ENCODE assay signal across 8 cellular contexts in genomic region chr5:33440482-33441240, GRCh38. TPM values are rescaled to one million over a fixed set of nuclear protein-coding genes. Genes with fewer than 3 reads are reported as not detected.
DNase-seq lines count a peak whose midpoint lies in the region; ATAC-seq, FAIRE-seq and TF ChIP-seq lines count a peak whose summit lies in the region.

TSS of gene TARS1 (plus strand) at chr5:33440965. CDS start at chr5:33441087, 122 bp downstream.

- H3K36me3 ChIP-seq in Caco-2 (ENCODE audit: control insufficient read depth, insufficient read depth, low read length) (no peaks in the 10 kb centered on the region), endocrine pancreas (ENCODE audit: control insufficient read depth, insufficient read depth, low read length) (no peaks in the 10 kb centered on the region)

- H3K27me3 Mint-ChIP-seq in Caco-2 (ENCODE audit: insufficient read depth, unreplicated experiment) (no peaks in the 10 kb centered on the region), memory B cell (no peaks in the 10 kb centered on the region)

- DNase-seq in Caco-2: peak; percentile 98 to 99
- DNase-seq in HTR-8/SVneo (ENCODE audit: insufficient read length, low spot score): peak; percentile 100
- DNase-seq in NOMO-1 treated with DMSO at 0.1 percent for 48 hours (lab: John Stamatoyannopoulos, UW; ENCODE audit: unreplicated experiment): peak; percentile 100
- DNase-seq in activated CD8-positive, alpha-beta memory T cell treated with anti-CD3 and anti-CD28 coated beads for 4 hours (ENCODE audit: low read depth in 2 of 2): peak; percentile 92
- DNase-seq in memory B cell (ENCODE audit: low spot score in 2 of 2): peak; percentile 80 to 86
- DNase-seq in stimulated activated CD8-positive, alpha-beta memory T cell treated with anti-CD3 and anti-CD28 coated beads, Interleukin-12 subunit alpha, Interleukin-12 subunit beta, amount 100 ng/mL, for 24 hours (ENCODE audit: extremely low read depth): peak; percentile 90

- peak; percentile 93 for FAIRE-seq in HTR-8/SVneo (lab: Jason Lieb, UNC)

- H3K9me3 Mint-ChIP-seq in Caco-2 (ENCODE audit: unreplicated experiment) (no peaks in the 10 kb centered on the region), memory B cell (no peaks in the 10 kb centered on the region)

- H3K9ac ChIP-seq in endocrine pancreas (ENCODE audit: control insufficient read depth, insufficient read depth, low read length): peak within 1 kb of the TSS; percentile 92

- H3K27me3 ChIP-seq in Caco-2 (replicated peaks; ENCODE audit: control insufficient read depth, insufficient read depth, low read length) (no peaks in the 10 kb centered on the region), endocrine pancreas (ENCODE audit: control insufficient read depth, insufficient read depth, low read length) (no peaks in the 10 kb centered on the region)

- peaks cover 24% of the 10 kb centered on the region for H3K36me3 Mint-ChIP-seq in Caco-2 (ENCODE audit: insufficient read depth, unreplicated experiment)
- peaks cover 5% of the 10 kb centered on the region for H3K36me3 Mint-ChIP-seq in memory B cell

- H3K4me1 Mint-ChIP-seq in Caco-2 (ENCODE audit: low read depth, unreplicated experiment): peaks cover 11% of the 10 kb centered on the region
- H3K4me1 Mint-ChIP-seq in memory B cell: peaks cover 19% of the 10 kb centered on the region

- peak within 1 kb of the TSS; percentile 79 for H3K4me3 ChIP-seq in Caco-2 (ENCODE audit: low read depth, low read length)
- peak within 1 kb of the TSS; percentile 90 for H3K4me3 ChIP-seq in endocrine pancreas (ENCODE audit: control insufficient read depth, insufficient read depth, low read length)

- H3K27ac Mint-ChIP-seq in Caco-2 (ENCODE audit: unreplicated experiment): no peak within 1 kb of the TSS
- no peak within 1 kb of the TSS for H3K27ac Mint-ChIP-seq in memory B cell

- no peak within 1 kb of the TSS for H3K4me3 Mint-ChIP-seq in Caco-2 (ENCODE audit: unreplicated experiment)
- H3K4me3 Mint-ChIP-seq in memory B cell: no peak within 1 kb of the TSS

- CTCF ChIA-PET in Caco-2 (lab: Charles Lee): interaction anchor here (0.6 kb wide), 1 partner anchor 16 kb away, joined by 3 read pairs; no protein-coding TSS in a partner anchor

- H3K9me3 ChIP-seq in Caco-2 (no peaks in the 10 kb centered on the region), endocrine pancreas (ENCODE audit: control insufficient read depth, low read length) (no peaks in the 10 kb centered on the region)

- TF ChIP-seq CTCF in Caco-2 (IDR thresholded peaks at IDR 0.05; ENCODE audit: insufficient read depth in 1 of 2, low read depth in 1 of 2, low read length in 1 of 2, severe bottlenecking in 1 of 2, unreplicated experiment in 1 of 2): no peak

- ATAC-seq in GM21381 (IDR thresholded peaks at IDR 0.05; ENCODE audit: unreplicated experiment): peak; percentile 95
- ATAC-seq in memory B cell (ENCODE audit: low read depth): peak; percentile 91

- peaks cover 16% of the 10 kb centered on the region for H3K4me1 ChIP-seq in Caco-2
- H3K4me1 ChIP-seq in endocrine pancreas (ENCODE audit: control insufficient read depth, insufficient read depth, low read length): peaks cover 9% of the 10 kb centered on the region

- intact Hi-C loops in Caco-2 (cut with micrococcal nuclease; ENCODE audit: unreplicated experiment): no loop called here

- BruUV-seq in Caco-2 (replicated peaks; lab: Mats Ljungman, UMichigan): no TSS peak

- POLR2A ChIA-PET in Caco-2 (lab: Charles Lee): interaction anchor here (0.6 to 0.9 kb wide), 5 partner anchors 17 to 1273 kb away, joined by 3 to 5 read pairs (median 3); partner anchors contain the start of gene AMACR

RNA-seq across cellular contexts. Expression of gene TARS1, which starts in this region (rescaled TPM):
- total RNA-seq in Caco-2 (2022): 278 and 288 TPM in 2 replicates

Comparison
In these comparisons a context has a peak if more than half of its experiments do, and no peak if none do; other contexts are left out.
1. Peak in every context shown above with its lines: DNase-seq, ATAC-seq and H3K4me3 ChIP-seq.